ENCODE assay signal across 9 cellular contexts in the genomic region with DNA sequence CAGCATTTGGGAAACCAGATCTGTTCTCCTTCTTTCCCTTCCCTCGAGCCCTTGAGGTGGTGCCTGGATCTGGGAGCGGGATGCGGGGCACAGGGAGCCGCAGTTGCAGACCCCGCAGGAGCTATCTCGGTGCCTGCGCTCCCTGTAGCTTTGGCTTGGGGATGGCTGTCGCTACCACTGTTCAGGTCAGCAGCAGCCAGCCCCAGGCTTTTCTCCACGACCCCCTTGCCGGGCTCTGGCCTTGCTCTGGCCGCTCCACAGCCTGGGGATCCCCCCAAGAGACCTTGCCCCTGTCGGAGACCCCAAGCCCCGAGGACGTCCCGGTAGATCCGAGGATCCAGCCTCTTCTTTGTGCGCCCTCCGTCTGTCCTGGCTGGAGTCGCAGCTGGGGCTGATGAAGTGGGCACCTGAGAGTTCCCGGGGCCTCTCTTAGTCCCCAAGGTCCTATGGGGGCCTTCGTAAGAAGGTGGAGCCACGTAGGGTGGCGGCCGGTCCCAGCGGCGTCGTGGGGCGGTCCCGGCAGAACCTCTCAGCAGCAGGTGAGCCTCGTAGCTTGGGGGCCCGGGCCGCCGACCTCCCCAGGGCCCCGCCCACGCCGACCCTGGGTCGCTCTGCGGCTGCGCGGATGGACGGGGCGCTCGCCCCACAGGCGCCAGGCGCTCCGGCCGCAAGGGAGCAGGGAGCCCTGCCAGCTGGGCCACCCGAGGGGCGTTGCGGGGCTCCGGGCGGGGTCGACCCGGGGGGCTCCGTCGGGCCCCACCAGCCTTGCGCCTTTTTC. TPM values are rescaled to one million over a fixed set of nuclear protein-coding genes. Genes with fewer than 3 reads are reported as not detected.
DNase-seq lines count a peak whose midpoint lies in the region; ATAC-seq, FAIRE-seq and TF ChIP-seq lines count a peak whose summit lies in the region.
"Had no signal": no experiment of that assay in that cellular context is flagged by ENCODE, and none has a peak within 500 bp of the region (broad histone marks: within the 10 kb centered on the region; RNA-seq: fewer than 3 reads in every experiment).

No MANE protein-coding gene starts in this region.

- H3K79me2 ChIP-seq in HepG2 (ENCODE audit: insufficient read depth, low read length), result no peaks in the 10 kb centered on the region

- peak overlapping the region; percentile 88 for H3K4me2 ChIP-seq in HepG2 (ENCODE audit: low read depth, low read length)

- POLR2A ChIA-PET in AG04449 (lab: Yijun Ruan, JAX) (interaction anchor here (1.2 kb wide), 1 partner anchor 20 kb away, joined by 3 read pairs; the partner anchor contains the start of gene PRKAG1), HepG2 (lab: Yijun Ruan, JAX) (interaction anchor here (1.0 to 3.3 kb wide), 13 partner anchors 10 to 133 kb away, joined by 3 to 13 read pairs (median 5); partner anchors contain the start of genes ARF3, PRKAG1, RND1 and TUBA1B)

- intact Hi-C loops in HepG2 (cut with micrococcal nuclease; ENCODE audit: unreplicated experiment) (loop anchor here (5.0 kb wide), 1 partner anchor 569 kb away; the partner anchor contains the start of gene MCRS1), tibial artery (cut with DNase I; ENCODE audit: low total_unique reads) (no loop called here)

- H3K27ac ChIP-seq in HUES6 (ENCODE audit: low read depth, low read length) (no peak overlapping the region), HepG2 (ENCODE audit: extremely low read length, insufficient read depth, low read length) (no peak overlapping the region), tibial artery (no peak overlapping the region)

- WGBS in HepG2 (ENCODE audit: low lambda C conversion rate), result 0% methylated on average over 1 of the region's 57 CpGs

- DNase-seq in AG04449 (ENCODE audit: low read depth, low spot score) (no peak), GM12891 (ENCODE audit: insufficient read length, low spot score) (peak; percentile 86), adipocyte (ENCODE audit: low read depth) (no peak), HepG2 (ENCODE audit: low spot score) (no peak), tibial artery (no peak), omental fat pad (ENCODE audit: low spot score) (no peak), NCI-H526 treated with DMSO at 0.1 percent for 48 hours (lab: John Stamatoyannopoulos, UW) (no peak)

- H3K27me3 ChIP-seq in HUES6 (ENCODE audit: control insufficient read depth, insufficient read depth, low read length) (peaks cover 80% of the 10 kb centered on the region), adipocyte (replicated peaks; ENCODE audit: control insufficient read depth, insufficient read depth, low read length) (peaks cover 16% of the 10 kb centered on the region), HepG2 (ENCODE audit: control insufficient read depth in 1 of 2, insufficient read depth in 2 of 2, low read length in 2 of 2) (peaks cover 10 to 42% of the 10 kb centered on the region in 2 experiments; a peak in 4 of 5 replicates), tibial artery (peaks cover 0 to 74% of the 10 kb centered on the region in 2 donors)

- FAIRE-seq in GM12891 (lab: Jason Lieb, UNC) (peak; percentile 13), HepG2 (lab: Jason Lieb, UNC) (no peak)

- H3K9ac ChIP-seq in HUES6 (ENCODE audit: low read length) (no peak overlapping the region), adipocyte (ENCODE audit: low read length) (no peak overlapping the region), HepG2 (ENCODE audit: insufficient read depth, low read depth, low read length) (peak overlapping the region; percentile 53; the same call in 1 of the 2 replicates)

- H3K36me3 ChIP-seq in HUES6 (ENCODE audit: control insufficient read depth, insufficient read depth, low read length), result peaks cover 14% of the 10 kb centered on the region; the same call in 1 of the 2 replicates
- H3K36me3 ChIP-seq in adipocyte (ENCODE audit: control insufficient read depth, insufficient read depth, low read length, severe bottlenecking), result peaks cover 24% of the 10 kb centered on the region
- H3K36me3 ChIP-seq in HepG2 (replicated peaks in 1 of 2; ENCODE audit: control insufficient read depth in 1 of 2, insufficient read depth in 2 of 2, low read length in 2 of 2), result peaks cover 6 to 10% of the 10 kb centered on the region in 2 experiments; a peak in 3 of 5 replicates
- peaks cover 18 to 29% (median 21%) of the 10 kb centered on the region in 3 donors for H3K36me3 ChIP-seq in tibial artery

- no peaks in the 10 kb centered on the region; the same call in 1 of the 2 replicates for H4K20me1 ChIP-seq in HepG2 (ENCODE audit: insufficient read depth, low read length)

- H2AFZ ChIP-seq in HepG2 (ENCODE audit: low read length), result no peak overlapping the region

- no peak for TF ChIP-seq EP300 in HepG2 (IDR thresholded peaks at IDR 0.05; ENCODE audit: low read depth in 2 of 2, low read length in 2 of 2)
- TF ChIP-seq EP300 in HepG2 (CRISPR knock-in tag; IDR thresholded peaks at IDR 0.05; ENCODE audit: borderline replicate concordance), result no peak

- TF ChIP-seq POLR2A in GM12891 (IDR thresholded peaks at IDR 0.05; ENCODE audit: low read depth, low read length) (no peak), HepG2 (IDR thresholded peaks at IDR 0.05; ENCODE audit: insufficient read depth in 1 of 2, low read depth in 2 of 2, low read length in 2 of 2) (peak in 1 of 2 experiments; percentile 77; a peak in 2 of 4 replicates)

- in situ Hi-C loops in HepG2 (cut with HindIII; ENCODE audit: extremely low pct_ligation_motif_present, low pct_unique_long_range_greater_than_20kb), result no loop called here

- TF ChIP-seq CTCF in AG04449 (IDR thresholded peaks at IDR 0.05; ENCODE audit: insufficient read depth, low read length, missing control alignments) (no peak), HepG2 (CRISPR knock-in tag; IDR thresholded peaks at IDR 0.05) (peak; percentile 23; the same call in 1 of the 2 replicates), tibial artery (IDR thresholded peaks at IDR 0.05) (no peak), omental fat pad (IDR thresholded peaks at IDR 0.05) (no peak)

- ATAC-seq in HepG2 (peak; percentile 72), omental fat pad (ENCODE audit: low FRiP score) (no peak)

- BruUV-seq in HepG2 (replicated peaks; lab: Mats Ljungman, UMichigan), result no TSS peak

- peaks cover 35% of the 10 kb centered on the region for H3K4me1 ChIP-seq in HUES6 (ENCODE audit: control insufficient read depth, insufficient read depth, low read length)
- peaks cover 18% of the 10 kb centered on the region for H3K4me1 ChIP-seq in adipocyte (ENCODE audit: control insufficient read depth, insufficient read depth, low read length)
- H3K4me1 ChIP-seq in HepG2 (ENCODE audit: insufficient read depth, low read length), result peaks cover 63% of the 10 kb centered on the region
- H3K4me1 ChIP-seq in tibial artery, result peaks cover 8 to 57% (median 41%) of the 10 kb centered on the region in 4 donors

- no peak for TF ChIP-seq RAD21 in HepG2 (CRISPR knock-in tag; IDR thresholded peaks at IDR 0.05)

- H3K9me3 ChIP-seq in HUES6 (ENCODE audit: control insufficient read depth, insufficient read depth, low read depth, low read length), result no peaks in the 10 kb centered on the region
- H3K9me3 ChIP-seq in adipocyte (ENCODE audit: control insufficient read depth, low read length), result no peaks in the 10 kb centered on the region
- H3K9me3 ChIP-seq in HepG2 (ENCODE audit: low read length), result no peaks in the 10 kb centered on the region
- no peaks in the 10 kb centered on the region for H3K9me3 ChIP-seq in tibial artery

- CTCF ChIA-PET in AG04449 (lab: Yijun Ruan, JAX) (interaction anchor here (1.1 to 35.8 kb wide), 21 partner anchors 13 to 244 kb away, joined by 3 to 1340 read pairs (median 4); partner anchors contain the start of genes ARF3, CACNB3, DDX23 and FKBP11), HepG2 (lab: Yijun Ruan, JAX; ENCODE audit: low intra/inter-chr PET ratio, low total read pairs) (interaction anchor here (0.9 to 3.7 kb wide), 5 partner anchors 10 to 45 kb away, joined by 3 to 15 read pairs (median 3); partner anchors contain the start of gene PRKAG1)

- H3K4me3 ChIP-seq in AG04449 (ENCODE audit: low read depth, low read length) (peak overlapping the region; percentile 46), HUES6 (ENCODE audit: low read depth, low read length) (peak overlapping the region; percentile 54), adipocyte (ENCODE audit: low read length) (peak overlapping the region; percentile 68), HepG2 (replicated peaks in 1 of 3; ENCODE audit: insufficient read depth in 1 of 3, low read depth in 2 of 3, low read length in 3 of 3) (peak overlapping the region; percentile 58 to 75 (median 66)), tibial artery (peak overlapping the region; percentile 37 to 52)

RNA-seq across cellular contexts. Expression of gene DDN, which starts 1.3 kb away (rescaled TPM):
- polyA plus RNA-seq in GM12891 (2012; ENCODE audit: low read depth, missing spikeins), result 2.0 TPM
- total RNA-seq in HepG2 (2016; rRNA removed; fragmentation: Illumina TruSeq; extraction: Trizol) (0.51 and 0.53 TPM in 2 replicates), omental fat pad (under 1 TPM in 2 of 4 donors, not detected in 2; 0.12 to 0.65 TPM)
- total RNA-seq in HepG2 (2016; cell fraction: cytosol; rRNA removed; fragmentation: Illumina TruSeq; extraction: Trizol; ENCODE audit: low read depth), result 0.20 TPM in 1 of 2 replicates, not detected in the other
- total RNA-seq in HepG2 (2016; cell fraction: insoluble cytoplasmic fraction; rRNA removed; fragmentation: Illumina TruSeq; extraction: Trizol), result 0.43 and 0.54 TPM in 2 replicates
- 0.46 and 0.52 TPM in 2 replicates for total RNA-seq in HepG2 (2016; cell fraction: membrane; rRNA removed; fragmentation: Illumina TruSeq; extraction: Trizol)
- total RNA-seq in HepG2 (2016; cell fraction: nucleus; rRNA removed; fragmentation: Illumina TruSeq; extraction: Trizol), result 0.34 and 0.62 TPM in 2 replicates
- polyA plus RNA-seq in HepG2 (2011; rRNA removed), result 0.24 and 0.33 TPM in 2 replicates
- polyA plus RNA-seq in HepG2 (2011; cell fraction: cytosol; rRNA removed), result 0.21 and 0.34 TPM in 2 replicates
- polyA plus RNA-seq in HepG2 (2011; cell fraction: nucleus; rRNA removed), result 0.47 and 0.83 TPM in 2 replicates
- 0.48 and 0.69 TPM in 2 replicates for polyA plus RNA-seq in HepG2 (2012)
- polyA plus RNA-seq in HepG2 (2016; cell fraction: cytosol; fragmentation: Illumina TruSeq; extraction: Trizol; ENCODE audit: low read depth), result 0.20 and 0.28 TPM in 2 replicates
- polyA plus RNA-seq in HepG2 (2016; cell fraction: insoluble cytoplasmic fraction; fragmentation: Illumina TruSeq; extraction: Trizol; ENCODE audit: low read depth), result 0.58 and 0.73 TPM in 2 replicates
- polyA plus RNA-seq in HepG2 (2016; cell fraction: membrane; fragmentation: Illumina TruSeq; extraction: Trizol; ENCODE audit: low read depth), result 0.48 and 0.58 TPM in 2 replicates
- polyA plus RNA-seq in HepG2 (2016; cell fraction: nucleus; fragmentation: Illumina TruSeq; extraction: Trizol; ENCODE audit: insufficient read depth, low read depth), result 1.2 and 1.3 TPM in 2 replicates
- 0.46 and 5.3 TPM in 2 replicates for polyA minus RNA-seq in HepG2 (2011; rRNA and poly(A)+ RNA removed; ENCODE audit: low replicate concordance)
- 0.44 and 0.49 TPM in 2 replicates for polyA minus RNA-seq in HepG2 (2011; cell fraction: cytosol; rRNA and poly(A)+ RNA removed)
- polyA minus RNA-seq in HepG2 (2011; cell fraction: nucleus; rRNA and poly(A)+ RNA removed), result 0.25 and 0.39 TPM in 2 replicates

RNA-seq across cellular contexts. Expression of gene WNT1, which starts 19.8 kb away (rescaled TPM):
- polyA plus RNA-seq in GM12891 (2012; ENCODE audit: low read depth, missing spikeins), result not detected
- total RNA-seq in HepG2 (2016; rRNA removed; fragmentation: Illumina TruSeq; extraction: Trizol) (not detected in 2 replicates), omental fat pad (under 1 TPM in 1 of 4 donors, not detected in 3; 0.60 TPM)
- not detected in 2 replicates for total RNA-seq in HepG2 (2016; cell fraction: cytosol; rRNA removed; fragmentation: Illumina TruSeq; extraction: Trizol; ENCODE audit: low read depth)
- total RNA-seq in HepG2 (2016; cell fraction: insoluble cytoplasmic fraction; rRNA removed; fragmentation: Illumina TruSeq; extraction: Trizol), result not detected in 2 replicates
- not detected in 2 replicates for total RNA-seq in HepG2 (2016; cell fraction: membrane; rRNA removed; fragmentation: Illumina TruSeq; extraction: Trizol)
- total RNA-seq in HepG2 (2016; cell fraction: nucleus; rRNA removed; fragmentation: Illumina TruSeq; extraction: Trizol), result not detected in 2 replicates
- not detected in 2 replicates for polyA plus RNA-seq in HepG2 (2011; rRNA removed)
- polyA plus RNA-seq in HepG2 (2011; cell fraction: cytosol; rRNA removed), result not detected in 2 replicates
- not detected in 2 replicates for polyA plus RNA-seq in HepG2 (2011; cell fraction: nucleus; rRNA removed)
- polyA plus RNA-seq in HepG2 (2012), result not detected in 2 replicates
- not detected in 2 replicates for polyA plus RNA-seq in HepG2 (2016; cell fraction: cytosol; fragmentation: Illumina TruSeq; extraction: Trizol; ENCODE audit: low read depth)
- polyA plus RNA-seq in HepG2 (2016; cell fraction: insoluble cytoplasmic fraction; fragmentation: Illumina TruSeq; extraction: Trizol; ENCODE audit: low read depth), result not detected in 2 replicates
- not detected in 2 replicates for polyA plus RNA-seq in HepG2 (2016; cell fraction: membrane; fragmentation: Illumina TruSeq; extraction: Trizol; ENCODE audit: low read depth)
- not detected in 2 replicates for polyA plus RNA-seq in HepG2 (2016; cell fraction: nucleus; fragmentation: Illumina TruSeq; extraction: Trizol; ENCODE audit: insufficient read depth, low read depth)
- not detected in 2 replicates for polyA minus RNA-seq in HepG2 (2011; rRNA and poly(A)+ RNA removed; ENCODE audit: low replicate concordance)
- not detected in 2 replicates for polyA minus RNA-seq in HepG2 (2011; cell fraction: cytosol; rRNA and poly(A)+ RNA removed)
- not detected in 2 replicates for polyA minus RNA-seq in HepG2 (2011; cell fraction: nucleus; rRNA and poly(A)+ RNA removed)
- total RNA-seq: glomerular endothelial cell had no signal

RNA-seq across cellular contexts. Expression of gene PRKAG1, which starts 20.7 kb away (rescaled TPM):
- 49.9 TPM for polyA plus RNA-seq in GM12891 (2012; ENCODE audit: low read depth, missing spikeins)
- total RNA-seq in HepG2 (2016; rRNA removed; fragmentation: Illumina TruSeq; extraction: Trizol) (32.8 and 37.6 TPM in 2 replicates), omental fat pad (10 to 100 TPM; 40.0 to 64.2 (median 54.4) TPM)
- total RNA-seq in HepG2 (2016; cell fraction: cytosol; rRNA removed; fragmentation: Illumina TruSeq; extraction: Trizol; ENCODE audit: low read depth), result 9.1 and 11.2 TPM in 2 replicates
- total RNA-seq in HepG2 (2016; cell fraction: insoluble cytoplasmic fraction; rRNA removed; fragmentation: Illumina TruSeq; extraction: Trizol), result 30.6 and 39.9 TPM in 2 replicates
- total RNA-seq in HepG2 (2016; cell fraction: membrane; rRNA removed; fragmentation: Illumina TruSeq; extraction: Trizol), result 19.3 and 21.1 TPM in 2 replicates
- 16.7 and 19.6 TPM in 2 replicates for total RNA-seq in HepG2 (2016; cell fraction: nucleus; rRNA removed; fragmentation: Illumina TruSeq; extraction: Trizol)
- 21.2 and 26.1 TPM in 2 replicates for polyA plus RNA-seq in HepG2 (2011; rRNA removed)
- polyA plus RNA-seq in HepG2 (2011; cell fraction: cytosol; rRNA removed), result 18.5 and 26.3 TPM in 2 replicates
- polyA plus RNA-seq in HepG2 (2011; cell fraction: nucleus; rRNA removed), result 8.8 and 11.6 TPM in 2 replicates
- polyA plus RNA-seq in HepG2 (2012), result 20.2 and 21.7 TPM in 2 replicates
- 7.6 and 8.8 TPM in 2 replicates for polyA plus RNA-seq in HepG2 (2016; cell fraction: cytosol; fragmentation: Illumina TruSeq; extraction: Trizol; ENCODE audit: low read depth)
- polyA plus RNA-seq in HepG2 (2016; cell fraction: insoluble cytoplasmic fraction; fragmentation: Illumina TruSeq; extraction: Trizol; ENCODE audit: low read depth), result 38.7 and 40.2 TPM in 2 replicates
- polyA plus RNA-seq in HepG2 (2016; cell fraction: membrane; fragmentation: Illumina TruSeq; extraction: Trizol; ENCODE audit: low read depth), result 14.5 and 16.2 TPM in 2 replicates
- polyA plus RNA-seq in HepG2 (2016; cell fraction: nucleus; fragmentation: Illumina TruSeq; extraction: Trizol; ENCODE audit: insufficient read depth, low read depth), result 24.6 and 24.9 TPM in 2 replicates
- polyA minus RNA-seq in HepG2 (2011; rRNA and poly(A)+ RNA removed; ENCODE audit: low replicate concordance), result 11.5 and 73.4 TPM in 2 replicates
- polyA minus RNA-seq in HepG2 (2011; cell fraction: cytosol; rRNA and poly(A)+ RNA removed), result 7.8 and 9.5 TPM in 2 replicates
- 11.6 TPM in 2 replicates for polyA minus RNA-seq in HepG2 (2011; cell fraction: nucleus; rRNA and poly(A)+ RNA removed)

RNA-seq across cellular contexts. Expression of gene WNT10B, which starts 26.4 kb away (rescaled TPM):
- 0.30 TPM for polyA plus RNA-seq in GM12891 (2012; ENCODE audit: low read depth, missing spikeins)
- total RNA-seq in HepG2 (2016; rRNA removed; fragmentation: Illumina TruSeq; extraction: Trizol) (0.09 TPM in 1 of 2 replicates, not detected in the other), omental fat pad (1 to 10 TPM in 1 of 4 donors, under 1 TPM in 3; 0.36 to 2.5 (median 0.56) TPM)
- not detected in 2 replicates for total RNA-seq in HepG2 (2016; cell fraction: cytosol; rRNA removed; fragmentation: Illumina TruSeq; extraction: Trizol; ENCODE audit: low read depth)
- not detected in 2 replicates for total RNA-seq in HepG2 (2016; cell fraction: insoluble cytoplasmic fraction; rRNA removed; fragmentation: Illumina TruSeq; extraction: Trizol)
- total RNA-seq in HepG2 (2016; cell fraction: membrane; rRNA removed; fragmentation: Illumina TruSeq; extraction: Trizol), result 0.14 TPM in 1 of 2 replicates, not detected in the other
- total RNA-seq in HepG2 (2016; cell fraction: nucleus; rRNA removed; fragmentation: Illumina TruSeq; extraction: Trizol), result not detected in 2 replicates
- polyA plus RNA-seq in HepG2 (2011; rRNA removed), result 0.05 and 0.12 TPM in 2 replicates
- 0.04 and 0.08 TPM in 2 replicates for polyA plus RNA-seq in HepG2 (2011; cell fraction: cytosol; rRNA removed)
- polyA plus RNA-seq in HepG2 (2011; cell fraction: nucleus; rRNA removed), result 0.48 and 0.64 TPM in 2 replicates
- polyA plus RNA-seq in HepG2 (2012), result not detected in 2 replicates
- not detected in 2 replicates for polyA plus RNA-seq in HepG2 (2016; cell fraction: cytosol; fragmentation: Illumina TruSeq; extraction: Trizol; ENCODE audit: low read depth)
- polyA plus RNA-seq in HepG2 (2016; cell fraction: insoluble cytoplasmic fraction; fragmentation: Illumina TruSeq; extraction: Trizol; ENCODE audit: low read depth), result not detected in 2 replicates
- not detected in 2 replicates for polyA plus RNA-seq in HepG2 (2016; cell fraction: membrane; fragmentation: Illumina TruSeq; extraction: Trizol; ENCODE audit: low read depth)
- 0.21 and 0.33 TPM in 2 replicates for polyA plus RNA-seq in HepG2 (2016; cell fraction: nucleus; fragmentation: Illumina TruSeq; extraction: Trizol; ENCODE audit: insufficient read depth, low read depth)
- 0.18 and 1.6 TPM in 2 replicates for polyA minus RNA-seq in HepG2 (2011; rRNA and poly(A)+ RNA removed; ENCODE audit: low replicate concordance)
- 1.8 TPM in 1 of 2 replicates, not detected in the other for polyA minus RNA-seq in HepG2 (2011; cell fraction: cytosol; rRNA and poly(A)+ RNA removed)
- not detected in 2 replicates for polyA minus RNA-seq in HepG2 (2011; cell fraction: nucleus; rRNA and poly(A)+ RNA removed)
- total RNA-seq: glomerular endothelial cell had no signal

RNA-seq across cellular contexts. Expression of gene ARF3, which starts 40.6 kb away (rescaled TPM):
- polyA plus RNA-seq in GM12891 (2012; ENCODE audit: low read depth, missing spikeins), result 121 TPM
- 48.4 and 53.8 TPM in 2 replicates for total RNA-seq in HepG2 (2016; rRNA removed; fragmentation: Illumina TruSeq; extraction: Trizol)
- 12.0 and 15.8 TPM in 2 replicates for total RNA-seq in HepG2 (2016; cell fraction: cytosol; rRNA removed; fragmentation: Illumina TruSeq; extraction: Trizol; ENCODE audit: low read depth)
- 43.0 and 57.4 TPM in 2 replicates for total RNA-seq in HepG2 (2016; cell fraction: insoluble cytoplasmic fraction; rRNA removed; fragmentation: Illumina TruSeq; extraction: Trizol)
- total RNA-seq in HepG2 (2016; cell fraction: membrane; rRNA removed; fragmentation: Illumina TruSeq; extraction: Trizol), result 15.7 and 16.6 TPM in 2 replicates
- 20.9 and 24.1 TPM in 2 replicates for total RNA-seq in HepG2 (2016; cell fraction: nucleus; rRNA removed; fragmentation: Illumina TruSeq; extraction: Trizol)
- polyA plus RNA-seq in HepG2 (2011; rRNA removed), result 57.9 and 60.0 TPM in 2 replicates
- 60.3 and 60.4 TPM in 2 replicates for polyA plus RNA-seq in HepG2 (2011; cell fraction: cytosol; rRNA removed)
- polyA plus RNA-seq in HepG2 (2011; cell fraction: nucleus; rRNA removed), result 32.8 and 38.8 TPM in 2 replicates
- polyA plus RNA-seq in HepG2 (2012), result 39.0 and 41.4 TPM in 2 replicates
- polyA plus RNA-seq in HepG2 (2016; cell fraction: cytosol; fragmentation: Illumina TruSeq; extraction: Trizol; ENCODE audit: low read depth), result 11.9 and 13.5 TPM in 2 replicates
- polyA plus RNA-seq in HepG2 (2016; cell fraction: insoluble cytoplasmic fraction; fragmentation: Illumina TruSeq; extraction: Trizol; ENCODE audit: low read depth), result 76.4 and 85.2 TPM in 2 replicates
- polyA plus RNA-seq in HepG2 (2016; cell fraction: membrane; fragmentation: Illumina TruSeq; extraction: Trizol; ENCODE audit: low read depth), result 13.7 and 16.3 TPM in 2 replicates
- polyA plus RNA-seq in HepG2 (2016; cell fraction: nucleus; fragmentation: Illumina TruSeq; extraction: Trizol; ENCODE audit: insufficient read depth, low read depth), result 47.8 and 51.2 TPM in 2 replicates
- polyA minus RNA-seq in HepG2 (2011; rRNA and poly(A)+ RNA removed; ENCODE audit: low replicate concordance), result 62.5 and 183 TPM in 2 replicates
- 19.9 and 22.8 TPM in 2 replicates for polyA minus RNA-seq in HepG2 (2011; cell fraction: cytosol; rRNA and poly(A)+ RNA removed)
- 27.7 and 29.2 TPM in 2 replicates for polyA minus RNA-seq in HepG2 (2011; cell fraction: nucleus; rRNA and poly(A)+ RNA removed)
- 10 to 100 TPM; 57.1 to 91.5 (median 68.3) TPM for total RNA-seq in omental fat pad
